8 cellular contexts compared by ENCODE assay signal in the genomic region with DNA sequence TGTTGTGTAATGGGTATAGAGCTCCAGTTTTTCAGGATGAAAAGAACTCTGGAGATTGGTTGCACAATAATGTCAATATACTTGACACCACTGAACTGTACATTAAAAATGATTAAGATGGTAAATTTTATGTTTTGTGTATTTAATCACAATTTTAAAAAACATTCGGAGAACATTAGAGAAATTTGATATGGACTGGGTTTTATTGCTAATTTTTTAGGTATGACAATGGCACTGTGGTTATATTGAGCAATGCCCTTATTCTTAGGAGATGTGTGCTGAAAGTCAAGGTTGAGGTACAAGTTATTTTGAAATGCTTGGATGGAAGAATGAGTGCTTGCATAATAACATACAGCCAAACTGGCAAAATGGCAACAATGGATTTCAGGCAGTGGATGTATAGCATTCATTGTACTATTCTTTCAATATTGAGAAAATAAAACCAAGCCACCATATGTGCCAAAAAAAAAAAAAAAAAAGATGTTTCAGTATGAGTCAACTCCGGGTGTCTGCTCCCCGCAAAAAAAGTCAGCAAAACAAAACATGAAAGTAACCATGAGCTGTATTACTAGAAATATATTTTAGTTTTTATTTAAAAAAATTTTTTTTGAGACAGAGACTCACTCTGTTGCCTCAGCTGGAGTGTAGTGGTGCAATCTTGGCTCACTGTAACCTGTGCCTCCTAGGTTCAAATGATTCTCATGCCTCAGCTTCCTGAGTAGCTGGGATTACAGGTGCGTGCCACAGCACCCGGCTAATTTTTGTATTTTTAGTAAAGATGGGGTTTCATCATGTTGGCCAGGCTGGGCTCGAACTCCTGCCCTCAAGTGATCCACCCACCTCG. TPM values are rescaled to one million over a fixed set of nuclear protein-coding genes. Genes with fewer than 3 reads are reported as not detected.
DNase-seq lines count a peak whose midpoint lies in the region; ATAC-seq and TF ChIP-seq lines count a peak whose summit lies in the region.
"Had no signal": no experiment of that assay in that cellular context is flagged by ENCODE, and none has a peak within 500 bp of the region (broad histone marks: within the 10 kb centered on the region; RNA-seq: fewer than 3 reads in every experiment).

No MANE protein-coding gene starts in this region.

- CTCF ChIA-PET in activated CD4-positive, alpha-beta memory T cell treated with anti-CD3 and anti-CD28 coated beads, Interleukin-2, amount 10 ng/mL, durations not matched to agents 7 days and 5 days (lab: Charles Lee): interaction anchor here (0.7 to 2.4 kb wide), 8 partner anchors 11 to 83 kb away, joined by 3 to 14 read pairs (median 4); no protein-coding TSS in a partner anchor

- intact Hi-C loops in tibial artery (cut with DNase I; ENCODE audit: low total_unique reads): no loop called here

- peak overlapping the region; percentile 58 for H3K4me3 Mint-ChIP-seq in activated CD4-positive, alpha-beta memory T cell treated with anti-CD3 and anti-CD28 coated beads, Interleukin-2, amount 10 ng/mL, durations not matched to agents 7 days and 5 days

- H3K9me3 ChIP-seq in tibial artery: no peaks in the 10 kb centered on the region

- no peaks in the 10 kb centered on the region for H3K4me1 ChIP-seq in tibial artery

- H3K27me3 ChIP-seq in tibial artery: peaks cover 0 to 62% of the 10 kb centered on the region in 2 donors

- peaks cover 2% of the 10 kb centered on the region for H3K36me3 Mint-ChIP-seq in activated CD4-positive, alpha-beta memory T cell treated with anti-CD3 and anti-CD28 coated beads, Interleukin-2, amount 10 ng/mL, durations not matched to agents 7 days and 5 days (ENCODE audit: low read depth)

- H3K4me1 Mint-ChIP-seq in activated CD4-positive, alpha-beta memory T cell treated with anti-CD3 and anti-CD28 coated beads, Interleukin-2, amount 10 ng/mL, durations not matched to agents 7 days and 5 days: peaks cover 67% of the 10 kb centered on the region

- H3K4me3 ChIP-seq in skeletal muscle cell (ENCODE audit: low read depth, low read length) (no peak overlapping the region), tibial artery (no peak overlapping the region)

- no peak for TF ChIP-seq CTCF in tibial artery (IDR thresholded peaks at IDR 0.05)

- ATAC-seq in GM18909 (IDR thresholded peaks at IDR 0.05; ENCODE audit: poor library complexity, unreplicated experiment): peak; percentile 50
- ATAC-seq in HG03354 (IDR thresholded peaks at IDR 0.05; ENCODE audit: poor library complexity, severe bottlenecking, unreplicated experiment): peak; percentile 65
- no peak for ATAC-seq in HG02571 (IDR thresholded peaks at IDR 0.05; ENCODE audit: unreplicated experiment)
- no peak for ATAC-seq in GM21786 (IDR thresholded peaks at IDR 0.05; ENCODE audit: unreplicated experiment)
- ATAC-seq: Right ventricle myocardium inferior had no signal

- POLR2A ChIA-PET in activated CD4-positive, alpha-beta memory T cell treated with anti-CD3 and anti-CD28 coated beads, Interleukin-2, amount 10 ng/mL, durations not matched to agents 7 days and 5 days (lab: Charles Lee): interaction anchor here (0.5 to 1.4 kb wide), 7 partner anchors 18 to 77 kb away, joined by 3 to 8 read pairs (median 4); no protein-coding TSS in a partner anchor

- no peaks in the 10 kb centered on the region for H3K36me3 ChIP-seq in tibial artery

- H3K27ac ChIP-seq in tibial artery: no peak overlapping the region

- no peaks in the 10 kb centered on the region for H3K9me3 Mint-ChIP-seq in activated CD4-positive, alpha-beta memory T cell treated with anti-CD3 and anti-CD28 coated beads, Interleukin-2, amount 10 ng/mL, durations not matched to agents 7 days and 5 days

- peak overlapping the region; percentile 90 for H3K27ac Mint-ChIP-seq in activated CD4-positive, alpha-beta memory T cell treated with anti-CD3 and anti-CD28 coated beads, Interleukin-2, amount 10 ng/mL, durations not matched to agents 7 days and 5 days

- peak; percentile 49 for DNase-seq in activated CD4-positive, alpha-beta memory T cell treated with anti-CD3 and anti-CD28 coated beads, Interleukin-2, amount 10 ng/mL, durations not matched to agents 7 days and 5 days
- DNase-seq in skeletal muscle cell (ENCODE audit: low read depth) (peak; percentile 79), tibial artery (no peak)

- peaks cover 21% of the 10 kb centered on the region for H3K27me3 Mint-ChIP-seq in activated CD4-positive, alpha-beta memory T cell treated with anti-CD3 and anti-CD28 coated beads, Interleukin-2, amount 10 ng/mL, durations not matched to agents 7 days and 5 days

RNA-seq across cellular contexts. Expression of gene HOXB1, which starts 19.8 kb away (rescaled TPM):
- not detected for total RNA-seq in activated CD4-positive, alpha-beta memory T cell treated with anti-CD3 and anti-CD28 coated beads, Interleukin-2, amount 10 ng/mL, durations not matched to agents 7 days and 5 days
- total RNA-seq: Right ventricle myocardium inferior had no signal

RNA-seq across cellular contexts. Expression of gene HOXB2, which starts 33.9 kb away (rescaled TPM):
- 10 to 100 TPM; 20.3 to 20.9 TPM for total RNA-seq in activated CD4-positive, alpha-beta memory T cell treated with anti-CD3 and anti-CD28 coated beads, Interleukin-2, amount 10 ng/mL, durations not matched to agents 7 days and 5 days

Comparison
In these comparisons a context has a peak if more than half of its experiments do, and no peak if none do; other contexts are left out.
1. ATAC-seq: peak in GM18909 (single experiment) and HG03354 (single experiment); none in HG02571 (single experiment) and GM21786 (single experiment).
2. DNase-seq: peak in activated CD4-positive, alpha-beta memory T cell treated with anti-CD3 and anti-CD28 coated beads, Interleukin-2, amount 10 ng/mL, durations not matched to agents 7 days and 5 days (single experiment) and skeletal muscle cell (single experiment); none in tibial artery (0 of 2).